15 cellular contexts compared by ENCODE assay signal in the genomic region with DNA sequence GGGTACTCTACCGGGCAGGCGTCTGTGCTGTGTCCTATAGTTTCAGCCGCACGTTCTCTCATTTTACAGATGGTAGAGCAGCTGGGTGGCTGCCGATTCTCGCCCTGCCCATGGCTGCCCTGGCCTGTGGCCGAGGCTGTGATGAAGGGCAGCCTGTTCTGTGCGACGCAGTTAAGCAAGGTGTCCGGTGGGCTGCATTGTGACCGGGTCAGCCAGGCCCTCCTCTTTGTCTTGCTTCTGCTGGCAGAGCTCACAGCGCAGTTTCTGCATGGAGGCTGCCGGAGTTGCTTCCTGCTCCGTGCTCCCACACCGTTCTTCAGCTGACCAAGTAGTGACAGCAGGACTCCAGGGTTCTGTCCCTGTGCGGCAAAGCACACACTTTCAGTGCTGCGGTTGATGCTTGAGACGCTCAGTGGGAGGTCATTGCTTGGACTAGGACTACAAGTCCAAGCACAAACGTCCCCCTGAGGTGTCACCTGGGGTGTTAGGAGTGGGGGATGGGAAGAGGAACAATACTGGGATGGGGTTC. TPM values are rescaled to one million over a fixed set of nuclear protein-coding genes. Genes with fewer than 3 reads are reported as not detected.
A peak's percentile ranks its signal among the peaks of the same experiment; 100 is the strongest.
DNase-seq lines count a peak whose midpoint lies in the region; ATAC-seq and TF ChIP-seq lines count a peak whose summit lies in the region.
"Had no signal": no experiment of that assay in that cellular context is flagged by ENCODE, and none has a peak within 500 bp of the region (broad histone marks: within the 10 kb centered on the region; RNA-seq: fewer than 3 reads in every experiment).

No MANE protein-coding gene starts in this region.

- CTCF ChIA-PET in activated CD4-positive, alpha-beta T cell treated with anti-CD3 and anti-CD28 coated beads, Interleukin-2, amount 10 ng/mL, durations not matched to agents 7 days and 5 days (lab: Charles Lee) = no interaction called here

- H3K27ac ChIP-seq in mesenchymal stem cell (ENCODE audit: low read length, poor library complexity, severe bottlenecking) = no peak overlapping the region
- peak overlapping the region; percentile 53 to 82 for H3K27ac ChIP-seq in testis
- H3K27ac ChIP-seq: foreskin keratinocyte had no signal

- no peak overlapping the region for H2AK5ac ChIP-seq in mesenchymal stem cell (ENCODE audit: low read length, severe bottlenecking)

- TF ChIP-seq POLR2A in testis (IDR thresholded peaks at IDR 0.05) (no peak), GM18505 (IDR thresholded peaks at IDR 0.05; ENCODE audit: borderline replicate concordance, extremely low read depth, insufficient read depth, insufficient read length) (no peak)

- H3K36me3 Mint-ChIP-seq in chondrocyte (ENCODE audit: low read depth) = no peaks in the 10 kb centered on the region
- no peaks in the 10 kb centered on the region for H3K36me3 Mint-ChIP-seq in activated CD4-positive, alpha-beta T cell treated with anti-CD3 and anti-CD28 coated beads, Interleukin-2, amount 10 ng/mL, durations not matched to agents 7 days and 5 days (ENCODE audit: low read depth)
- H3K36me3 Mint-ChIP-seq: stimulated activated memory B cell treated with anti-CD40 and anti-IgM and Interleukin-4, amounts not matched to agents 10 μg/mL and 1 μg/mL and 100 μg/mL, for 72 hours had no signal

- 89% methylated on average over 18 of the region's 19 CpGs for WGBS in mesenchymal stem cell
- 30 to 62% methylated on average over 3 to 19 of the region's 19 CpGs for WGBS in testis, 2 donors

- no peak overlapping the region for H3K27ac Mint-ChIP-seq in chondrocyte (ENCODE audit: unreplicated experiment)
- H3K27ac Mint-ChIP-seq in activated CD4-positive, alpha-beta T cell treated with anti-CD3 and anti-CD28 coated beads, Interleukin-2, amount 10 ng/mL, durations not matched to agents 7 days and 5 days = no peak overlapping the region
- H3K27ac Mint-ChIP-seq: stimulated activated memory B cell treated with anti-CD40 and anti-IgM and Interleukin-4, amounts not matched to agents 10 μg/mL and 1 μg/mL and 100 μg/mL, for 72 hours had no signal

- peak overlapping the region; percentile 20 for H4K91ac ChIP-seq in mesenchymal stem cell (ENCODE audit: low read length)

- peak; percentile 60 for DNase-seq in DMS 273 (lab: John Stamatoyannopoulos, UW; ENCODE audit: unreplicated experiment)
- DNase-seq in DMS 273 treated with DMSO at 0.1 percent for 48 hours (lab: John Stamatoyannopoulos, UW) = no peak
- peak; percentile 59 for DNase-seq in chondrocyte (ENCODE audit: low spot score)
- DNase-seq in mesenchymal stem cell = peak; percentile 8
- no peak for DNase-seq in testis
- DNase-seq in activated CD4-positive, alpha-beta T cell treated with anti-CD3 and anti-CD28 coated beads, Interleukin-2, amount 10 ng/mL, durations not matched to agents 7 days and 5 days = no peak
- no peak for DNase-seq in inferior parietal cortex (ENCODE audit: extremely low spot score)
- DNase-seq: activated CD4-positive, alpha-beta T cell treated with anti-CD3 and anti-CD28 coated beads for 48 hours; NK-92 treated with Interleukin-12 subunit alpha and Interleukin-12 subunit beta, amount 100 ng/mL, for 24 hours had no signal

- POLR2A ChIA-PET in activated CD4-positive, alpha-beta T cell treated with anti-CD3 and anti-CD28 coated beads, Interleukin-2, amount 10 ng/mL, durations not matched to agents 7 days and 5 days (lab: Charles Lee) = no interaction called here

- H3K4me3 ChIP-seq in mesenchymal stem cell (ENCODE audit: insufficient read depth in 1 of 2, low read depth in 1 of 2, low read length in 2 of 2) (no peak overlapping the region), testis (peak overlapping the region; percentile 3 to 34)

- peak overlapping the region; percentile 47 for H4K8ac ChIP-seq in mesenchymal stem cell (ENCODE audit: low read length)

- peak overlapping the region; percentile 17 to 84 for H3K18ac ChIP-seq in mesenchymal stem cell (ENCODE audit: low read depth in 1 of 2, low read length in 2 of 2)

- H3K4me1 Mint-ChIP-seq in chondrocyte (ENCODE audit: low read depth) = peaks cover 11% of the 10 kb centered on the region
- H3K4me1 Mint-ChIP-seq in activated CD4-positive, alpha-beta T cell treated with anti-CD3 and anti-CD28 coated beads, Interleukin-2, amount 10 ng/mL, durations not matched to agents 7 days and 5 days = peaks cover 18% of the 10 kb centered on the region
- H3K4me1 Mint-ChIP-seq: central memory CD8-positive, alpha-beta T cell had no signal

- H3K4me1 ChIP-seq in mesenchymal stem cell (ENCODE audit: control insufficient read depth, insufficient read depth, low read depth, low read length) = peaks cover 16% of the 10 kb centered on the region
- H3K4me1 ChIP-seq in testis = peaks cover 27% of the 10 kb centered on the region
- H3K4me1 ChIP-seq: foreskin keratinocyte had no signal

- no peak overlapping the region for H2BK120ac ChIP-seq in mesenchymal stem cell (ENCODE audit: low read depth, low read length)

- peak overlapping the region in 1 of 2 experiments; percentile 19 for H3K14ac ChIP-seq in mesenchymal stem cell (ENCODE audit: low read length in 2 of 2)

- H3K79me1 ChIP-seq in mesenchymal stem cell (replicated peaks; ENCODE audit: low read length, poor library complexity, severe bottlenecking) = no peaks in the 10 kb centered on the region

- no peak overlapping the region for H3K23ac ChIP-seq in mesenchymal stem cell (ENCODE audit: low read length in 2 of 2)

- peak overlapping the region; percentile 46 for H2AFZ ChIP-seq in mesenchymal stem cell (ENCODE audit: low read depth, low read length)

- no peaks in the 10 kb centered on the region for H3K36me3 ChIP-seq in mesenchymal stem cell (ENCODE audit: control insufficient read depth in 1 of 2, insufficient read depth in 2 of 2, low read depth in 1 of 2, low read length in 2 of 2)
- H3K36me3 ChIP-seq in testis (ENCODE audit: low read depth, missing control alignments) = no peaks in the 10 kb centered on the region

- H2BK12ac ChIP-seq in mesenchymal stem cell (ENCODE audit: low read length in 2 of 2) = peak overlapping the region; percentile 80 to 84

- peaks cover 30 to 54% of the 10 kb centered on the region in 2 experiments for H3K27me3 ChIP-seq in mesenchymal stem cell (ENCODE audit: control insufficient read depth in 1 of 2, insufficient read depth in 1 of 2, low read length in 2 of 2)
- no peaks in the 10 kb centered on the region for H3K27me3 ChIP-seq in testis

- no peak overlapping the region for H2BK15ac ChIP-seq in mesenchymal stem cell (ENCODE audit: low read depth, poor library complexity, severe bottlenecking)

- H3K9me3 ChIP-seq in mesenchymal stem cell (ENCODE audit: control insufficient read depth, low read length) (no peaks in the 10 kb centered on the region), testis (no peaks in the 10 kb centered on the region)
- H3K9me3 ChIP-seq: SK-N-SH had no signal

- H3K4me2 ChIP-seq in mesenchymal stem cell (ENCODE audit: low read length, poor library complexity, severe bottlenecking) = no peak overlapping the region

- no peak overlapping the region for H3K9ac ChIP-seq in mesenchymal stem cell (ENCODE audit: low read length)
- H3K9ac ChIP-seq: SK-N-SH had no signal

- H3K27me3 Mint-ChIP-seq in chondrocyte (ENCODE audit: low read depth) = peaks cover 14% of the 10 kb centered on the region
- H3K27me3 Mint-ChIP-seq in activated CD4-positive, alpha-beta T cell treated with anti-CD3 and anti-CD28 coated beads, Interleukin-2, amount 10 ng/mL, durations not matched to agents 7 days and 5 days = peaks cover 7% of the 10 kb centered on the region

- TF ChIP-seq CTCF in chondrocyte (IDR thresholded peaks at IDR 0.05) (no peak), testis (IDR thresholded peaks at IDR 0.05) (no peak)

- H3K9me3 Mint-ChIP-seq in chondrocyte (ENCODE audit: low read depth) = no peaks in the 10 kb centered on the region
- no peaks in the 10 kb centered on the region for H3K9me3 Mint-ChIP-seq in activated CD4-positive, alpha-beta T cell treated with anti-CD3 and anti-CD28 coated beads, Interleukin-2, amount 10 ng/mL, durations not matched to agents 7 days and 5 days
- H3K9me3 Mint-ChIP-seq: central memory CD8-positive, alpha-beta T cell; stimulated activated memory B cell treated with anti-CD40 and anti-IgM and Interleukin-4, amounts not matched to agents 10 μg/mL and 1 μg/mL and 100 μg/mL, for 72 hours had no signal

- ATAC-seq in GM18505 (IDR thresholded peaks at IDR 0.05; ENCODE audit: unreplicated experiment) = no peak
- ATAC-seq: stimulated activated memory B cell treated with anti-CD40 and anti-IgM and Interleukin-4, amounts not matched to agents 10 μg/mL and 1 μg/mL and 100 μg/mL, for 72 hours had no signal

- intact Hi-C loops in testis (cut with DNase I; ENCODE audit: low total_unique reads) = no loop called here

- H3K4me3 Mint-ChIP-seq in chondrocyte (ENCODE audit: unreplicated experiment) = peak overlapping the region; percentile 84
- H3K4me3 Mint-ChIP-seq in activated CD4-positive, alpha-beta T cell treated with anti-CD3 and anti-CD28 coated beads, Interleukin-2, amount 10 ng/mL, durations not matched to agents 7 days and 5 days = no peak overlapping the region
- H3K4me3 Mint-ChIP-seq: central memory CD8-positive, alpha-beta T cell; stimulated activated memory B cell treated with anti-CD40 and anti-IgM and Interleukin-4, amounts not matched to agents 10 μg/mL and 1 μg/mL and 100 μg/mL, for 72 hours had no signal

- H2BK5ac ChIP-seq in mesenchymal stem cell (ENCODE audit: low read depth, low read length, poor library complexity, severe bottlenecking) = no peak overlapping the region

- peak overlapping the region in 1 of 2 experiments; percentile 45 for H3K4ac ChIP-seq in mesenchymal stem cell (ENCODE audit: low read depth in 1 of 2, low read length in 2 of 2)

RNA-seq across cellular contexts. Expression of gene GADD45G, which starts 58.0 kb away (rescaled TPM):
- 1.5 to 4.6 TPM (median 3.2 TPM) in 3 replicates for total RNA-seq in chondrocyte
- 5.9 TPM for polyA plus RNA-seq in mesenchymal stem cell (2013, experiment 1 of 2)
- 5.1 TPM for polyA plus RNA-seq in mesenchymal stem cell (2013, experiment 2 of 2)
- total RNA-seq in testis = 10 to 100 TPM; 66.1 to 72.8 TPM
- polyA plus RNA-seq in testis (ENCODE audit: insufficient read depth, low read depth, low replicate concordance) = 29.1 TPM
- total RNA-seq in activated CD4-positive, alpha-beta T cell treated with anti-CD3 and anti-CD28 coated beads, Interleukin-2, amount 10 ng/mL, durations not matched to agents 7 days and 5 days = 1 to 10 TPM; 5.2 to 6.2 TPM
- total RNA-seq: foreskin keratinocyte, HT1080 had no signal

Comparison
In these comparisons a context has a peak if more than half of its experiments do, and no peak if none do; other contexts are left out.
1. DNase-seq: peak in DMS 273 (single experiment), chondrocyte (single experiment) and mesenchymal stem cell (single experiment); none in DMS 273 treated with DMSO at 0.1 percent for 48 hours (single experiment), testis (single experiment), activated CD4-positive, alpha-beta T cell treated with anti-CD3 and anti-CD28 coated beads, Interleukin-2, amount 10 ng/mL, durations not matched to agents 7 days and 5 days (single experiment) and inferior parietal cortex (single experiment).
2. H3K4me3 ChIP-seq: peak in testis (2 of 2); none in mesenchymal stem cell (0 of 2).
3. RNA of gene GADD45G, which starts 58.0 kb away (total RNA-seq): 66.1 to 72.8 TPM in testis; 5.2 to 6.2 TPM in activated CD4-positive, alpha-beta T cell treated with anti-CD3 and anti-CD28 coated beads, Interleukin-2, amount 10 ng/mL, durations not matched to agents 7 days and 5 days and 1.5 to 4.6 TPM in chondrocyte; every median in the first group is over 4 times any median in the second.